In genomic region chr14:103607039-103607668, GRCh38 we compare ENCODE assay signal across 8 cellular contexts. TPM values are rescaled to one million over a fixed set of nuclear protein-coding genes. Genes with fewer than 3 reads are reported as not detected.
A peak's percentile ranks its signal among the peaks of the same experiment; 100 is the strongest.
DNase-seq lines count a peak whose midpoint lies in the region; ATAC-seq, FAIRE-seq and TF ChIP-seq lines count a peak whose summit lies in the region.

No MANE protein-coding gene starts in this region.

- intact Hi-C loops in head of caudate nucleus (cut with DNase I), result no loop called here
- intact Hi-C loops in pancreas (cut with DNase I), result no loop called here

- H3F3A ChIP-seq in Loucy (ENCODE audit: low read depth), result no peaks in the 10 kb centered on the region

- H4K20me1 ChIP-seq in Loucy (ENCODE audit: insufficient read depth, low read length, poor library complexity, severe bottlenecking), result no peaks in the 10 kb centered on the region

- ATAC-seq in GM21367 (IDR thresholded peaks at IDR 0.05; ENCODE audit: unreplicated experiment), result peak; percentile 66
- ATAC-seq in pancreas, result peak; percentile 38 to 89 (median 84)

- no peak overlapping the region for H2AFZ ChIP-seq in Loucy (ENCODE audit: low read length)

- H3K4me2 ChIP-seq in Loucy (ENCODE audit: low read depth, low read length, poor library complexity, severe bottlenecking), result peak overlapping the region; percentile 78

- H3K27ac ChIP-seq in pancreas, result no peak overlapping the region

- peaks cover 3% of the 10 kb centered on the region for H3K27me3 Mint-ChIP-seq in activated naive CD8-positive, alpha-beta T cell

- peaks cover 24% of the 10 kb centered on the region for H3K4me1 ChIP-seq in Loucy (ENCODE audit: insufficient read depth, low read length, poor library complexity, severe bottlenecking)
- H3K4me1 ChIP-seq in pancreas, result no peaks in the 10 kb centered on the region

- peak overlapping the region; percentile 34 for H3K27ac Mint-ChIP-seq in activated naive CD8-positive, alpha-beta T cell

- TF ChIP-seq CTCF in Loucy (conservative IDR thresholded peaks at IDR 0.05; ENCODE audit: low read length) (peak; percentile 38), pancreas (IDR thresholded peaks at IDR 0.05) (no peak)

- H3K27me3 ChIP-seq in Loucy (ENCODE audit: insufficient read depth, low read length, poor library complexity, severe bottlenecking) (no peaks in the 10 kb centered on the region), pancreas (no peaks in the 10 kb centered on the region)

- H3K9me2 ChIP-seq in Loucy (replicated peaks; ENCODE audit: low read depth, low read length), result no peaks in the 10 kb centered on the region

- H3K4me1 Mint-ChIP-seq in activated naive CD8-positive, alpha-beta T cell (ENCODE audit: low read depth), result peaks cover 17% of the 10 kb centered on the region

- H3K9me3 ChIP-seq in Loucy (ENCODE audit: insufficient read depth, low read depth, low read length), result peaks cover 6% of the 10 kb centered on the region; the same call in 1 of the 2 replicates
- no peaks in the 10 kb centered on the region for H3K9me3 ChIP-seq in pancreas

- in situ Hi-C loops in SK-MEL-5 (cut with HindIII; ENCODE audit: low pct_unique_long_range_greater_than_20kb, low sequenced_read_pairs), result no loop called here

- H3K79me2 ChIP-seq in Loucy (ENCODE audit: insufficient read depth, low read length), result no peaks in the 10 kb centered on the region

- H3K4me3 Mint-ChIP-seq in activated naive CD8-positive, alpha-beta T cell, result peak overlapping the region; percentile 87

- 8 to 17% methylated on average over 25 of the region's 25 CpGs for WGBS in pancreas, 2 donors

- no peaks in the 10 kb centered on the region for H3K36me3 ChIP-seq in Loucy (ENCODE audit: insufficient read depth, low read length)
- no peaks in the 10 kb centered on the region for H3K36me3 ChIP-seq in pancreas

- no peak for FAIRE-seq in pancreas (lab: Jason Lieb, UNC)

- no peaks in the 10 kb centered on the region for H3K9me3 Mint-ChIP-seq in activated naive CD8-positive, alpha-beta T cell (ENCODE audit: low read depth)

- no peaks in the 10 kb centered on the region for H3K36me3 Mint-ChIP-seq in activated naive CD8-positive, alpha-beta T cell

- DNase-seq in C1 segment of cervical spinal cord (lab: John Stamatoyannopoulos, UW) (peak in 12 of 14 donors; percentile 15 to 83 (median 61)), SK-MEL-5 (ENCODE audit: low read depth, low spot score) (peak; percentile 86), head of caudate nucleus (peak; percentile 53 to 91 (median 78)), pancreas (peak in 3 of 6 donors; percentile 18 to 60 (median 25)), amniotic stem cell (lab: John Stamatoyannopoulos, UW) (no peak)

- H3K9ac ChIP-seq in Loucy (ENCODE audit: low read depth, low read length, poor library complexity, severe bottlenecking), result no peak overlapping the region

- peak overlapping the region; percentile 59 for H3K4me3 ChIP-seq in Loucy (ENCODE audit: low read length, poor library complexity, severe bottlenecking)
- H3K4me3 ChIP-seq in pancreas, result no peak overlapping the region

RNA-seq across cellular contexts. Expression of gene KLC1, which starts 21.9 kb away (rescaled TPM):
- total RNA-seq in SK-MEL-5 (2014; rRNA removed; shearing (Covaris generic)), result 128 and 136 TPM in 2 replicates
- polyA plus RNA-seq in SK-MEL-5 (2015; cell fraction: cytosol; rRNA removed), result 164 and 177 TPM in 2 replicates
- polyA plus RNA-seq in SK-MEL-5 (2015; cell fraction: nucleus; rRNA removed), result 199 and 212 TPM in 2 replicates
- total RNA-seq in pancreas, result 10 to 100 TPM; 36.1 to 81.0 (median 49.1) TPM
- polyA plus RNA-seq in pancreas, result 10 to 100 TPM; 79.6 to 91.0 TPM

RNA-seq across cellular contexts. Expression of gene COA8, which starts 44.4 kb away (rescaled TPM):
- total RNA-seq in SK-MEL-5 (2014; rRNA removed; shearing (Covaris generic)), result 39.4 and 40.4 TPM in 2 replicates
- 20.3 and 21.1 TPM in 2 replicates for polyA plus RNA-seq in SK-MEL-5 (2015; cell fraction: cytosol; rRNA removed)
- polyA plus RNA-seq in SK-MEL-5 (2015; cell fraction: nucleus; rRNA removed), result 2.4 TPM in 2 replicates
- 10 to 100 TPM; 17.0 to 28.7 (median 23.9) TPM for total RNA-seq in pancreas
- polyA plus RNA-seq in pancreas, result 10 to 100 TPM; 28.0 to 31.7 TPM

RNA-seq across cellular contexts. Expression of gene BAG5, which starts 44.7 kb away (rescaled TPM):
- 25.2 and 26.9 TPM in 2 replicates for total RNA-seq in SK-MEL-5 (2014; rRNA removed; shearing (Covaris generic))
- 19.6 and 22.5 TPM in 2 replicates for polyA plus RNA-seq in SK-MEL-5 (2015; cell fraction: cytosol; rRNA removed)
- 40.4 and 51.8 TPM in 2 replicates for polyA plus RNA-seq in SK-MEL-5 (2015; cell fraction: nucleus; rRNA removed)
- 10 to 100 TPM in 3 of 6 donors, 1 to 10 TPM in 3; 6.4 to 13.4 (median 10.0) TPM for total RNA-seq in pancreas
- 1 to 10 TPM; 3.6 to 8.5 TPM for polyA plus RNA-seq in pancreas
